14 cellular contexts compared by ENCODE assay signal in the genomic region with DNA sequence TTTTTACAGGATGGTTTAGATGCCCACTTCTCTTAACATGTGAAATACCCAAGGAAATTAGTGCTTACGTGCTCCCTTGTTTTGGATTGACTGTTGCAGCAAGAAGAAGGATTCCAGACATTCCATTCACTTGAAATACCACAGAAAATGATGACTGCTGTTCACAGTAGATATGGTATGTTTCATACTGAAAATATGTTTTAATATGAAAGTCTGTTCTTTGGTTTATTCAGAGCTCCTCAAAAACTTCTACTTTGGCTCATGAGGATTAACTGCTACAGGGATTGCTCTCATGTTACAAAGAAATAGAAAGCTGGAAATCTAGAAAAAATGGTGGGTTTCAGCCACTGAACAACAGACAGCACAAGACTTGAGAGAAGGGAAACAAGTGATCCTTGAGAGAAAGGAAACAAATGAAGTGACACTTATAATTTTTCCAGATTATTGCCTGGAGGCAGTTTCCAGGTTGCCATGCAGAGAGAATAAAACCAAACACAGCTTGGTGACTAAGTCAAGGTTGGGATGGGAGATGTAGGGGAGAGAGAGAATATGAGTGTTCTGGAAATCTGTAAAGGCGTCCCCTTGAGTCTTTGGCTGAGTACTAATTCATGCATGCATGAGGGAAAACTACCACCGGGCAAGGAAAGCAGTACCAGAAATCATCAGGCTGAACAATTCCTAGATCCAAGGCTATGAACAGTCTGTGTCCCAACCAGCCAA.
DNase-seq lines count a peak whose midpoint lies in the region; ATAC-seq and TF ChIP-seq lines count a peak whose summit lies in the region.
"Had no signal": no experiment of that assay in that cellular context is flagged by ENCODE, and none has a peak within 500 bp of the region (broad histone marks: within the 10 kb centered on the region; RNA-seq: fewer than 3 reads in every experiment).

No MANE protein-coding gene starts in this region.

- peak overlapping the region; percentile 59 for H3K9ac ChIP-seq in GM23248

- ATAC-seq in upper lobe of right lung (peak; percentile 48), HG02759 (IDR thresholded peaks at IDR 0.05; ENCODE audit: unreplicated experiment) (no peak), HG03565 (IDR thresholded peaks at IDR 0.05; ENCODE audit: unreplicated experiment) (no peak)
- ATAC-seq: esophagus mucosa had no signal

- peak overlapping the region; percentile 70 for H3K4me2 ChIP-seq in GM23248 (ENCODE audit: unreplicated experiment)

- intact Hi-C loops in upper lobe of right lung (cut with DNase I) = no loop called here

- peaks cover 49% of the 10 kb centered on the region for H3F3A ChIP-seq in GM23248 (ENCODE audit: insufficient read depth)

- H3K9me3 ChIP-seq in GM23248 (ENCODE audit: low read depth) (no peaks in the 10 kb centered on the region), upper lobe of right lung (no peaks in the 10 kb centered on the region)

- peaks cover 54% of the 10 kb centered on the region for H3K4me1 ChIP-seq in GM23248 (ENCODE audit: insufficient read depth)
- no peaks in the 10 kb centered on the region for H3K4me1 ChIP-seq in upper lobe of right lung

- no peaks in the 10 kb centered on the region for H3K9me2 ChIP-seq in GM23248 (ENCODE audit: insufficient read depth)

- H4K20me1 ChIP-seq in GM23248 (ENCODE audit: insufficient read depth) = no peaks in the 10 kb centered on the region

- WGBS in GM23248 (ENCODE audit: low coverage in 1 of 2, low lambda C conversion rate in 2 of 2, missing lambda C conversion rate in 2 of 2), 2 experiments = 37 to 40% methylated on average over 3 of the region's 3 CpGs

- H3K4me3 ChIP-seq in GM23248 (peak overlapping the region; percentile 38), upper lobe of right lung (no peak overlapping the region)

- TF ChIP-seq CTCF in upper lobe of right lung (IDR thresholded peaks at IDR 0.05) = no peak

- no peaks in the 10 kb centered on the region for H3K36me3 ChIP-seq in GM23248 (ENCODE audit: low read depth)
- no peaks in the 10 kb centered on the region for H3K36me3 ChIP-seq in upper lobe of right lung

- H3K27ac ChIP-seq in GM23248 (peak overlapping the region; percentile 92), upper lobe of right lung (no peak overlapping the region)

- H3K27me3 ChIP-seq in GM23248 (replicated peaks; ENCODE audit: insufficient read depth) (no peaks in the 10 kb centered on the region), upper lobe of right lung (no peaks in the 10 kb centered on the region)

- DNase-seq in GM23248 (peak; percentile 75), amniotic epithelial cell (ENCODE audit: low read depth) (peak; percentile 94), hepatic stellate cell (ENCODE audit: low spot score) (peak; percentile 55), upper lobe of right lung (no peak), SKM-1 treated with dmso at 0.1 percent for 144 hours (lab: John Stamatoyannopoulos, UW; ENCODE audit: unreplicated experiment) (no peak)
- DNase-seq: activated CD4-positive, CD25-positive, alpha-beta regulatory T cell treated with anti-CD3 and anti-CD28 coated beads, Interleukin-2, amount 50 U/mL, for 72 hours; activated T-cell treated with anti-CD3 and anti-CD28 coated beads, Interleukin-2, amount 50 U/mL, for 48 hours; caudate nucleus; DMS53; NCI-H1048; stimulated activated CD4-positive, alpha-beta T cell treated with anti-CD3 and anti-CD28 coated beads, Interleukin-15, amount 100 ng/mL, for 24 hours had no signal

- H2AFZ ChIP-seq in GM23248 = peak overlapping the region; percentile 36

- in situ Hi-C loops in GM23248 (cut with MboI) = no loop called here

- H3K79me2 ChIP-seq in GM23248 (ENCODE audit: insufficient read depth) = no peaks in the 10 kb centered on the region

Comparison
In these comparisons a context has a peak if more than half of its experiments do, and no peak if none do; other contexts are left out.
1. DNase-seq: peak in GM23248 (single experiment), amniotic epithelial cell (single experiment) and hepatic stellate cell (single experiment); none in upper lobe of right lung (single experiment) and SKM-1 treated with dmso at 0.1 percent for 144 hours (single experiment).